In genomic region chr5:181020716-181021115, GRCh38 we compare ENCODE assay signal across 31 cellular contexts. TPM values are rescaled to one million over a fixed set of nuclear protein-coding genes. Genes with fewer than 3 reads are reported as not detected.
"Had no signal": no experiment of that assay in that cellular context is flagged by ENCODE, and none has a peak within 500 bp of the region (broad histone marks: within the 10 kb centered on the region; RNA-seq: fewer than 3 reads in every experiment).

No MANE protein-coding gene starts in this region.

- H3K27me3 ChIP-seq: testis, tibial nerve, transverse colon, upper lobe of left lung, upper lobe of right lung, uterus, vagina had no signal

- H3K4me1 Mint-ChIP-seq: stimulated activated effector memory CD8-positive, alpha-beta T cell treated with anti-CD3 and anti-CD28 coated beads, Interleukin-12 subunit alpha, Interleukin-12 subunit beta, amount 100 ng/mL, for 72 hours; stimulated activated memory B cell treated with anti-CD40 and anti-IgM and Interleukin-4, amounts not matched to agents 10 μg/mL and 1 μg/mL and 100 μg/mL, for 72 hours; stimulated activated naive B cell treated with anti-CD40 and anti-IgM and Interleukin-4, amounts not matched to agents 10 μg/mL and 1 μg/mL and 100 μg/mL, for 72 hours; stimulated activated naive CD8-positive, alpha-beta T cell treated with anti-CD3 and anti-CD28 coated beads, Interleukin-15, amount 100 ng/mL, for 72 hours had no signal

- H3K4me3 Mint-ChIP-seq: stimulated activated effector memory CD8-positive, alpha-beta T cell treated with anti-CD3 and anti-CD28 coated beads, Interleukin-12 subunit alpha, Interleukin-12 subunit beta, amount 100 ng/mL, for 72 hours; stimulated activated memory B cell treated with anti-CD40 and anti-IgM and Interleukin-4, amounts not matched to agents 10 μg/mL and 1 μg/mL and 100 μg/mL, for 72 hours; stimulated activated naive B cell treated with anti-CD40 and anti-IgM and Interleukin-4, amounts not matched to agents 10 μg/mL and 1 μg/mL and 100 μg/mL, for 72 hours; stimulated activated naive CD8-positive, alpha-beta T cell treated with anti-CD3 and anti-CD28 coated beads, Interleukin-15, amount 100 ng/mL, for 72 hours; stimulated activated naive CD8-positive, alpha-beta T cell treated with anti-CD3 and anti-CD28 coated beads, Interleukin-15, Interleukin-2, amounts not matched to agents 100 ng/mL and 50 ng/mL, for 24 hours; type B pancreatic cell had no signal

- H3K4me1 ChIP-seq: stomach, suprapubic skin, testis, tibial artery, tibial nerve, transverse colon, upper lobe of left lung, upper lobe of right lung, uterus, vagina had no signal

- H3K9me3 ChIP-seq: testis, uterus, vagina had no signal

- DNase-seq: stimulated activated CD4-positive, alpha-beta T cell treated with anti-CD3 and anti-CD28 coated beads, Interleukin-2, amount 100 ng/mL, for 48 hours; stimulated activated CD4-positive, alpha-beta T cell treated with anti-CD3 and anti-CD28 coated beads, Interleukin-4, amount 100 ng/mL, for 1 hour; stimulated activated CD4-positive, alpha-beta T cell treated with anti-CD3 and anti-CD28 coated beads, Interleukin-4, amount 100 ng/mL, for 24 hours; stimulated activated CD4-positive, alpha-beta T cell treated with anti-CD3 and anti-CD28 coated beads, Interleukin-4, amount 100 ng/mL, for 4 hours; stimulated activated CD8-positive, alpha-beta memory T cell treated with anti-CD3 and anti-CD28 coated beads, Interleukin-4, amount 100 ng/mL, for 48 hours; stimulated activated naive B cell treated with anti-CD40 and anti-IgM and Interleukin-4, amounts not matched to agents 10 μg/mL and 1 μg/mL and 100 μg/mL, for 72 hours; stimulated activated naive CD4-positive, alpha-beta T cell; stimulated activated naive CD4-positive, alpha-beta T cell treated with Interleukin-2 at 50 U/mL for 16 hours; stimulated activated naive CD8-positive, alpha-beta T cell treated with anti-CD3 and anti-CD28 coated beads, Interleukin-15, amount 100 ng/mL, for 72 hours; stimulated activated naive CD8-positive, alpha-beta T cell treated with anti-CD3 and anti-CD28 coated beads, Interleukin-15, Interleukin-2, amounts not matched to agents 100 U/mL and 50 U/mL, for 24 hours; stomach; substantia nigra; testis; tibial artery; transverse colon; trophoblast cell; upper lobe of left lung; upper lobe of right lung; uterus had no signal

- H3K27ac ChIP-seq: stomach, suprapubic skin, testis, thoracic aorta, tibial artery, tibial nerve, transverse colon, upper lobe of left lung, upper lobe of right lung, uterus, vagina had no signal

- H3K9me3 Mint-ChIP-seq: type B pancreatic cell had no signal

- FAIRE-seq: urothelium cell line had no signal

- ATAC-seq: stimulated activated effector memory CD8-positive, alpha-beta T cell treated with anti-CD3 and anti-CD28 coated beads, Interleukin-12 subunit alpha, Interleukin-12 subunit beta, amount 100 ng/mL, for 72 hours; stimulated activated memory B cell treated with anti-CD40 and anti-IgM and Interleukin-4, amounts not matched to agents 10 μg/mL and 1 μg/mL and 100 μg/mL, for 72 hours; stimulated activated naive B cell treated with anti-CD40 and anti-IgM and Interleukin-4, amounts not matched to agents 10 μg/mL and 1 μg/mL and 100 μg/mL, for 72 hours; stimulated activated naive CD8-positive, alpha-beta T cell treated with anti-CD3 and anti-CD28 coated beads, Interleukin-15, amount 100 ng/mL, for 72 hours; stimulated activated naive CD8-positive, alpha-beta T cell treated with anti-CD3 and anti-CD28 coated beads, Interleukin-15, Interleukin-2, amounts not matched to agents 100 U/mL and 50 U/mL, for 24 hours; upper lobe of right lung had no signal

- H3K36me3 Mint-ChIP-seq: type B pancreatic cell had no signal

- H3K36me3 ChIP-seq: stomach, suprapubic skin, thoracic aorta, tibial artery, tibial nerve, transverse colon, upper lobe of left lung, upper lobe of right lung, uterus, vagina had no signal

- H3K4me3 ChIP-seq: stomach, suprapubic skin, testis, thoracic aorta, tibial artery, tibial nerve, transverse colon, upper lobe of left lung, upper lobe of right lung, uterus, vagina had no signal

- H3K27ac Mint-ChIP-seq: stimulated activated effector memory CD8-positive, alpha-beta T cell treated with anti-CD3 and anti-CD28 coated beads, Interleukin-12 subunit alpha, Interleukin-12 subunit beta, amount 100 ng/mL, for 72 hours; stimulated activated memory B cell treated with anti-CD40 and anti-IgM and Interleukin-4, amounts not matched to agents 10 μg/mL and 1 μg/mL and 100 μg/mL, for 72 hours; stimulated activated naive B cell treated with anti-CD40 and anti-IgM and Interleukin-4, amounts not matched to agents 10 μg/mL and 1 μg/mL and 100 μg/mL, for 72 hours; stimulated activated naive CD8-positive, alpha-beta T cell treated with anti-CD3 and anti-CD28 coated beads, Interleukin-15, amount 100 ng/mL, for 72 hours; stimulated activated naive CD8-positive, alpha-beta T cell treated with anti-CD3 and anti-CD28 coated beads, Interleukin-15, Interleukin-2, amounts not matched to agents 100 ng/mL and 50 ng/mL, for 24 hours; type B pancreatic cell had no signal

RNA-seq across cellular contexts. Expression of gene BTNL3, which starts 32.1 kb away (rescaled TPM):
- total RNA-seq: suprapubic skin, temporal lobe, thoracic aorta, tibial nerve, upper lobe of right lung, ureter, urinary bladder, uterus, vagina had no signal
